16 cellular contexts compared by ENCODE assay signal in the genomic region with DNA sequence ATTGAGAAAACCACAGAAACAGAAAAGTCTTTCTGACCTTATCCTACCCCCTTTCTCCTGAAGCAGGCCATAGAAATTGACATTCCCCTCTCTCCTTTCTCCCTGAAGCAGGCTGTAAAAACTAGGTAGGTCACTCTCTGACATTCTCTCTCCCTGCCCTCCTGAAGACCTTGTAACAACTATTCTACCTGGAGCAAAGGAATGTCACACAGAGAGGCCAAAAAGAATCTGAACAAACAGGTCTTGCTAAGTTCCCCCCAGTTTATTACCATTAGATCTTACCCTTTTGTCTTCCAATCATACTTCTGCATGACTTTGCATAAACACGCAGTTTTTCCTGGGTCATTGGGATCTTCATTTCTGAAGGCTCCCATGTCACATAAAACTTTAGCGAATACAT.
"Had no signal": no experiment of that assay in that cellular context is flagged by ENCODE, and none has a peak within 500 bp of the region (broad histone marks: within the 10 kb centered on the region; RNA-seq: fewer than 3 reads in every experiment).

No MANE protein-coding gene starts in this region.

- H3K27ac Mint-ChIP-seq: naive thymus-derived CD8-positive, alpha-beta T cell; stimulated activated memory B cell treated with anti-CD40 and anti-IgM and Interleukin-4, amounts not matched to agents 10 μg/mL and 1 μg/mL and 100 μg/mL, for 72 hours had no signal

- H3K36me3 Mint-ChIP-seq: naive thymus-derived CD8-positive, alpha-beta T cell; stimulated activated memory B cell treated with anti-CD40 and anti-IgM and Interleukin-4, amounts not matched to agents 10 μg/mL and 1 μg/mL and 100 μg/mL, for 72 hours had no signal

- H3K4me3 Mint-ChIP-seq: naive thymus-derived CD8-positive, alpha-beta T cell; stimulated activated memory B cell treated with anti-CD40 and anti-IgM and Interleukin-4, amounts not matched to agents 10 μg/mL and 1 μg/mL and 100 μg/mL, for 72 hours had no signal

- H3K27me3 ChIP-seq: cardiac muscle cell, right lobe of liver, transverse colon had no signal

- H3K4me1 ChIP-seq: right lobe of liver, spleen, transverse colon had no signal

- DNase-seq: activated CD4-positive, alpha-beta T cell treated with anti-CD3 and anti-CD28 coated beads for 1 hour; activated CD4-positive, alpha-beta T cell treated with anti-CD3 and anti-CD28 coated beads, Interleukin-2, amount 50 U/mL, for 48 hours; foreskin melanocyte; head of caudate nucleus; mucosa of descending colon; naive thymus-derived CD8-positive, alpha-beta T cell; nucleus accumbens; right lobe of liver; spleen; stimulated activated CD4-positive, alpha-beta T cell treated with anti-CD3 and anti-CD28 coated beads, Interleukin-1b, Interleukin-23, amount 100 ng/mL, for 48 hours; substantia nigra; T-helper 9 cell; transverse colon had no signal

- H3K27ac ChIP-seq: cardiac muscle cell, right lobe of liver, spleen, transverse colon had no signal

- ATAC-seq: mucosa of descending colon; naive thymus-derived CD8-positive, alpha-beta T cell; right lobe of liver; stimulated activated memory B cell treated with anti-CD40 and anti-IgM and Interleukin-4, amounts not matched to agents 10 μg/mL and 1 μg/mL and 100 μg/mL, for 72 hours had no signal

- H3K4me3 ChIP-seq: cardiac muscle cell, lung, mucosa of descending colon, right lobe of liver, spleen, transverse colon had no signal

- H3K27me3 Mint-ChIP-seq: stimulated activated memory B cell treated with anti-CD40 and anti-IgM and Interleukin-4, amounts not matched to agents 10 μg/mL and 1 μg/mL and 100 μg/mL, for 72 hours had no signal

- H3K4me1 Mint-ChIP-seq: stimulated activated memory B cell treated with anti-CD40 and anti-IgM and Interleukin-4, amounts not matched to agents 10 μg/mL and 1 μg/mL and 100 μg/mL, for 72 hours had no signal

- H3K9me3 ChIP-seq: mucosa of descending colon, right lobe of liver, spleen, transverse colon had no signal

- H3K36me3 ChIP-seq: cardiac muscle cell, right lobe of liver, spleen, transverse colon had no signal
